Comparison of ENCODE assay signal across 8 cellular contexts in genomic region chr12:111529424-111530368, GRCh38.
DNase-seq lines count a peak whose midpoint lies in the region; ATAC-seq, FAIRE-seq and TF ChIP-seq lines count a peak whose summit lies in the region.

No MANE protein-coding gene starts in this region.

- H3K4me3 Mint-ChIP-seq in activated B cell treated with CpG ODN at 0.5 μM for 24 hours = no peak overlapping the region
- no peak overlapping the region for H3K4me3 Mint-ChIP-seq in central memory CD8-positive, alpha-beta T cell

- no peak overlapping the region for H3K4me2 ChIP-seq in HepG2 (ENCODE audit: low read depth, low read length)

- TF ChIP-seq EP300 in HepG2 (IDR thresholded peaks at IDR 0.05; ENCODE audit: low read depth in 2 of 2, low read length in 2 of 2) (no peak), HepG2 (CRISPR knock-in tag; IDR thresholded peaks at IDR 0.05; ENCODE audit: borderline replicate concordance) (no peak)

- H3K9me3 ChIP-seq in HepG2 (ENCODE audit: low read length) = no peaks in the 10 kb centered on the region

- FAIRE-seq in HepG2 (lab: Jason Lieb, UNC) = peak; percentile 78

- H3K27me3 ChIP-seq in HepG2 (ENCODE audit: control insufficient read depth in 1 of 2, insufficient read depth in 2 of 2, low read length in 2 of 2) = no peaks in the 10 kb centered on the region

- no peak overlapping the region for H3K9ac ChIP-seq in HepG2 (ENCODE audit: insufficient read depth, low read depth, low read length)

- no peak overlapping the region for H3K27ac Mint-ChIP-seq in activated B cell treated with CpG ODN at 0.5 μM for 24 hours
- H3K27ac Mint-ChIP-seq in central memory CD8-positive, alpha-beta T cell (ENCODE audit: low read depth) = no peak overlapping the region

- no peaks in the 10 kb centered on the region for H3K27me3 Mint-ChIP-seq in activated B cell treated with CpG ODN at 0.5 μM for 24 hours
- H3K27me3 Mint-ChIP-seq in central memory CD8-positive, alpha-beta T cell = no peaks in the 10 kb centered on the region

- peaks cover 4% of the 10 kb centered on the region; the same call in 1 of the 2 replicates for H4K20me1 ChIP-seq in HepG2 (ENCODE audit: insufficient read depth, low read length)

- no TSS peak for BruUV-seq in HepG2 (replicated peaks; lab: Mats Ljungman, UMichigan)

- 61% methylated on average over 8 of the region's 8 CpGs for WGBS in HepG2 (ENCODE audit: low lambda C conversion rate)

- H3K27ac ChIP-seq in 22Rv1 (no peak overlapping the region), HepG2 (ENCODE audit: extremely low read length, insufficient read depth, low read length) (no peak overlapping the region)

- POLR2A ChIA-PET in activated B cell treated with CpG ODN at 0.5 μM for 24 hours (lab: Charles Lee) = interaction anchor here (1.2 kb wide), 1 partner anchor 133 kb away, joined by 3 read pairs; no protein-coding TSS in a partner anchor
- POLR2A ChIA-PET in HepG2 (lab: Yijun Ruan, JAX) = no interaction called here

- H3K9me3 Mint-ChIP-seq in activated B cell treated with CpG ODN at 0.5 μM for 24 hours = no peaks in the 10 kb centered on the region
- no peaks in the 10 kb centered on the region for H3K9me3 Mint-ChIP-seq in central memory CD8-positive, alpha-beta T cell

- no peak for TF ChIP-seq POLR2A in HepG2 (IDR thresholded peaks at IDR 0.05; ENCODE audit: insufficient read depth in 1 of 2, low read depth in 2 of 2, low read length in 2 of 2)

- intact Hi-C loops in activated B cell treated with CpG ODN at 0.5 μM for 24 hours (cut with micrococcal nuclease) = loop anchor here (1.0 to 5.0 kb wide), 3 partner anchors 78 to 592 kb away; no protein-coding TSS in a partner anchor
- intact Hi-C loops in HepG2 (cut with micrococcal nuclease; ENCODE audit: unreplicated experiment) = loop anchor here (1.0 to 10.0 kb wide), 2 partner anchors 132 to 145 kb away; no protein-coding TSS in a partner anchor

- peaks cover 13 to 66% of the 10 kb centered on the region in 2 experiments; a peak in 4 of 5 replicates for H3K36me3 ChIP-seq in HepG2 (replicated peaks in 1 of 2; ENCODE audit: control insufficient read depth in 1 of 2, insufficient read depth in 2 of 2, low read length in 2 of 2)

- TF ChIP-seq RAD21 in HepG2 (CRISPR knock-in tag; IDR thresholded peaks at IDR 0.05) = no peak

- H3K4me1 Mint-ChIP-seq in activated B cell treated with CpG ODN at 0.5 μM for 24 hours = no peaks in the 10 kb centered on the region
- H3K4me1 Mint-ChIP-seq in central memory CD8-positive, alpha-beta T cell = no peaks in the 10 kb centered on the region

- no peak overlapping the region for H3K4me3 ChIP-seq in HepG2 (replicated peaks in 1 of 3; ENCODE audit: insufficient read depth in 1 of 3, low read depth in 2 of 3, low read length in 3 of 3)

- in situ Hi-C loops in GM13977 (cut with MboI; ENCODE audit: low pct_unique_long_range_greater_than_20kb, low sequenced_read_pairs, unreplicated experiment) (loop anchor here (10.0 kb wide), 1 partner anchor 135 kb away; no protein-coding TSS in a partner anchor), HepG2 (cut with HindIII; ENCODE audit: extremely low pct_ligation_motif_present, low pct_unique_long_range_greater_than_20kb) (no loop called here)

- TF ChIP-seq CTCF in 22Rv1 (IDR thresholded peaks at IDR 0.05) = peak; percentile 96
- peak; percentile 67 for TF ChIP-seq CTCF in GM13977 (IDR thresholded peaks at IDR 0.05; ENCODE audit: extremely low read depth, insufficient read depth, missing control alignments)
- TF ChIP-seq CTCF in activated B cell treated with CpG ODN at 0.5 μM for 24 hours (IDR thresholded peaks at IDR 0.05) = no peak
- peak; percentile 77 for TF ChIP-seq CTCF in HepG2 (CRISPR knock-in tag; IDR thresholded peaks at IDR 0.05)

- H3K36me3 Mint-ChIP-seq in activated B cell treated with CpG ODN at 0.5 μM for 24 hours (ENCODE audit: low read depth) = peaks cover 28% of the 10 kb centered on the region
- peaks cover 15% of the 10 kb centered on the region for H3K36me3 Mint-ChIP-seq in central memory CD8-positive, alpha-beta T cell (ENCODE audit: insufficient read depth)

- ATAC-seq in activated B cell treated with CpG ODN at 0.5 μM for 24 hours (ENCODE audit: low read depth) (peak; percentile 86), HepG2 (peak; percentile 89), GM19328 (IDR thresholded peaks at IDR 0.05; ENCODE audit: unreplicated experiment) (no peak)
- peak; percentile 65 for ATAC-seq in central memory CD8-positive, alpha-beta T cell (replicated peaks; ENCODE audit: extremely low read depth, poor library complexity, severe bottlenecking)

- no peaks in the 10 kb centered on the region for H3K79me2 ChIP-seq in HepG2 (ENCODE audit: insufficient read depth, low read length)

- CTCF ChIA-PET in activated B cell treated with CpG ODN at 0.5 μM for 24 hours (lab: Charles Lee) = interaction anchor here (0.7 to 5.0 kb wide), 11 partner anchors 9 to 319 kb away, joined by 3 to 99 read pairs (median 3); no protein-coding TSS in a partner anchor
- CTCF ChIA-PET in HepG2 (lab: Yijun Ruan, JAX; ENCODE audit: low intra/inter-chr PET ratio, low total read pairs) = no interaction called here

- no peaks in the 10 kb centered on the region for H3K4me1 ChIP-seq in HepG2 (ENCODE audit: insufficient read depth, low read length)

- peak; percentile 81 for DNase-seq in GM13977 (ENCODE audit: low spot score)
- DNase-seq in NCI-H2171 (lab: John Stamatoyannopoulos, UW) = peak; percentile 33
- peak; percentile 41 for DNase-seq in activated B cell treated with CpG ODN at 0.5 μM for 24 hours
- peak; percentile 20 to 26 for DNase-seq in central memory CD8-positive, alpha-beta T cell (ENCODE audit: low spot score in 2 of 2)
- peak; percentile 58 for DNase-seq in HepG2 (ENCODE audit: low spot score)
- peak; percentile 20 to 35 (median 29) for DNase-seq in stimulated activated CD4-positive, alpha-beta T cell treated with anti-CD3 and anti-CD28 coated beads, TNF-alpha, amount 100 ng/mL, for 1 hour (ENCODE audit: low read depth in 3 of 3, low spot score in 1 of 3)

- H2AFZ ChIP-seq in HepG2 (ENCODE audit: low read length) = no peak overlapping the region

TF ChIP-seq in HepG2, 621 proteins besides CTCF, POLR2A, EP300 and RAD21 (continues in another document):
- no peak for TF ChIP-seq ZNF549 (CRISPR knock-in tag; IDR thresholded peaks at IDR 0.05)
- no peak for TF ChIP-seq NFIB (CRISPR knock-in tag; IDR thresholded peaks at IDR 0.05; ENCODE audit: borderline replicate concordance)
- TF ChIP-seq, protein P1, sequence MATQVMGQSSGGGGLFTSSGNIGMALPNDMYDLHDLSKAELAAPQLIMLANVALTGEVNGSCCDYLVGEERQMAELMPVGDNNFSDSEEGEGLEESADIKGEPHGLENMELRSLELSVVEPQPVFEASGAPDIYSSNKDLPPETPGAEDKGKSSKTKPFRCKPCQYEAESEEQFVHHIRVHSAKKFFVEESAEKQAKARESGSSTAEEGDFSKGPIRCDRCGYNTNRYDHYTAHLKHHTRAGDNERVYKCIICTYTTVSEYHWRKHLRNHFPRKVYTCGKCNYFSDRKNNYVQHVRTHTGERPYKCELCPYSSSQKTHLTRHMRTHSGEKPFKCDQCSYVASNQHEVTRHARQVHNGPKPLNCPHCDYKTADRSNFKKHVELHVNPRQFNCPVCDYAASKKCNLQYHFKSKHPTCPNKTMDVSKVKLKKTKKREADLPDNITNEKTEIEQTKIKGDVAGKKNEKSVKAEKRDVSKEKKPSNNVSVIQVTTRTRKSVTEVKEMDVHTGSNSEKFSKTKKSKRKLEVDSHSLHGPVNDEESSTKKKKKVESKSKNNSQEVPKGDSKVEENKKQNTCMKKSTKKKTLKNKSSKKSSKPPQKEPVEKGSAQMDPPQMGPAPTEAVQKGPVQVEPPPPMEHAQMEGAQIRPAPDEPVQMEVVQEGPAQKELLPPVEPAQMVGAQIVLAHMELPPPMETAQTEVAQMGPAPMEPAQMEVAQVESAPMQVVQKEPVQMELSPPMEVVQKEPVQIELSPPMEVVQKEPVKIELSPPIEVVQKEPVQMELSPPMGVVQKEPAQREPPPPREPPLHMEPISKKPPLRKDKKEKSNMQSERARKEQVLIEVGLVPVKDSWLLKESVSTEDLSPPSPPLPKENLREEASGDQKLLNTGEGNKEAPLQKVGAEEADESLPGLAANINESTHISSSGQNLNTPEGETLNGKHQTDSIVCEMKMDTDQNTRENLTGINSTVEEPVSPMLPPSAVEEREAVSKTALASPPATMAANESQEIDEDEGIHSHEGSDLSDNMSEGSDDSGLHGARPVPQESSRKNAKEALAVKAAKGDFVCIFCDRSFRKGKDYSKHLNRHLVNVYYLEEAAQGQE (IDR thresholded peaks at IDR 0.05; ENCODE audit: borderline replicate concordance in 1 of 2, low read depth in 1 of 2, low read length in 2 of 2) = no peak
- peak; percentile 51 for TF ChIP-seq STAG1 (CRISPR knock-in tag; IDR thresholded peaks at IDR 0.05)
- TF ChIP-seq ZNF33B (CRISPR knock-in tag; IDR thresholded peaks at IDR 0.05) = no peak
- TF ChIP-seq PAX8 (CRISPR knock-in tag; IDR thresholded peaks at IDR 0.05; ENCODE audit: borderline replicate concordance) = no peak
- 0 out of 2 replicates have a peak, but pooled peaks have one; percentile 18 for TF ChIP-seq FOSL2 (CRISPR knock-in tag; IDR thresholded peaks at IDR 0.05)
- TF ChIP-seq ZFP82 (CRISPR knock-in tag; IDR thresholded peaks at IDR 0.05; ENCODE audit: borderline replicate concordance) = no peak
- TF ChIP-seq SMC3 (IDR thresholded peaks at IDR 0.05; ENCODE audit: low read length) = peak; percentile 56
- TF ChIP-seq ARID2 (CRISPR knock-in tag; IDR thresholded peaks at IDR 0.05; ENCODE audit: borderline replicate concordance) = no peak

Comparison
In these comparisons a context has a peak if more than half of its experiments do, and no peak if none do; other contexts are left out.
1. DNase-seq: peak in every context shown above with its lines; median percentile 81 in GM13977; 58 in HepG2; 41 in activated B cell treated with CpG ODN at 0.5 μM for 24 hours; 33 in NCI-H2171; 29 in stimulated activated CD4-positive, alpha-beta T cell treated with anti-CD3 and anti-CD28 coated beads, TNF-alpha, amount 100 ng/mL, for 1 hour; 23 in central memory CD8-positive, alpha-beta T cell.